In the genomic region with DNA sequence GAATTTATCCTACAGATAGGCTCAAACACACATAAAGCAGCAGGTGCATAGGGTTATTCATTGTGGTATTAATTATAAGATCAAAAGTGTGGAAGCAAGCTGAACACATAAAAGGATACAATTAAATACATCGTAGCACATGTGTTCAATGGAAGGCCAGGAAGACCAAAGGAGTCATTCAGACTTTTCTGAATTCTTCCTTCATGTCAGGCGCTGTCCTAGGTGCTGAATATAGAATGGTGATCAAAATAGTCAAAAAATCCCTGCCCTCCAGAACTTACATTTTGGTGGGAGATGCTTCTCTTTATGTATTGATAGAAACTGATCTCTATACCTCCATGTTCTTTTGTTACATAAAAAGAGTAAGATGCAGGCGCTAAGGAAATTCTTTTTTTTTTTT, we compare ENCODE assay signal across 16 cellular contexts.
DNase-seq lines count a peak whose midpoint lies in the region; ATAC-seq and TF ChIP-seq lines count a peak whose summit lies in the region.
"Had no signal": no experiment of that assay in that cellular context is flagged by ENCODE, and none has a peak within 500 bp of the region (broad histone marks: within the 10 kb centered on the region; RNA-seq: fewer than 3 reads in every experiment).

No MANE protein-coding gene starts in this region.

- no peak overlapping the region for H3K18ac ChIP-seq in neuronal stem cell (ENCODE audit: low read length)

- no peak overlapping the region for H3K9ac ChIP-seq in neuronal stem cell (ENCODE audit: low read depth, low read length, poor library complexity)

- no CpG with 5 or more reads among the region's 3 CpGs for WGBS in neuronal stem cell (ENCODE audit: extremely low coverage in 2 of 2, insufficient read length in 2 of 2, insufficient replicate concordance in 1 of 2), 2 donors
- 29% methylated on average over 3 of the region's 3 CpGs for WGBS in esophagus muscularis mucosa

- H3K4me2 ChIP-seq in neuronal stem cell (ENCODE audit: insufficient read depth, low read length, poor library complexity, severe bottlenecking): no peak overlapping the region

- no peak overlapping the region for H3K4me3 Mint-ChIP-seq in endothelial cell (ENCODE audit: unreplicated experiment)
- H3K4me3 Mint-ChIP-seq: naive B cell had no signal

- H3K36me3 Mint-ChIP-seq in endothelial cell (ENCODE audit: low read depth, unreplicated experiment): no peaks in the 10 kb centered on the region

- no peak overlapping the region for H2BK15ac ChIP-seq in neuronal stem cell (ENCODE audit: low read length)

- intact Hi-C loops in breast epithelium (cut with DNase I; ENCODE audit: low total_unique reads) (no loop called here), esophagus muscularis mucosa (cut with DNase I) (no loop called here)

- no peak overlapping the region for H3K27ac Mint-ChIP-seq in endothelial cell (ENCODE audit: unreplicated experiment)
- H3K27ac Mint-ChIP-seq: naive B cell had no signal

- no peak for TF ChIP-seq EP300 in esophagus muscularis mucosa (IDR thresholded peaks at IDR 0.05)

- TF ChIP-seq POLR2A in breast epithelium (IDR thresholded peaks at IDR 0.05) (no peak), NB4 (IDR thresholded peaks at IDR 0.05; ENCODE audit: extremely low read depth, insufficient read length) (no peak), esophagus muscularis mucosa (IDR thresholded peaks at IDR 0.05; ENCODE audit: low read depth) (no peak)

- no peak overlapping the region for H2AFZ ChIP-seq in neuronal stem cell (ENCODE audit: low read length)

- H3K23ac ChIP-seq in neuronal stem cell (ENCODE audit: low read depth, low read length, poor library complexity): no peak overlapping the region

- no peaks in the 10 kb centered on the region for H3K4me1 Mint-ChIP-seq in endothelial cell (ENCODE audit: unreplicated experiment)
- H3K4me1 Mint-ChIP-seq: naive B cell had no signal

- no peaks in the 10 kb centered on the region for H3K27me3 Mint-ChIP-seq in endothelial cell (ENCODE audit: unreplicated experiment)

- H3K14ac ChIP-seq in neuronal stem cell (ENCODE audit: low read length): no peak overlapping the region

- no peak overlapping the region for H2BK5ac ChIP-seq in neuronal stem cell (ENCODE audit: low read length)

- H3K36me3 ChIP-seq in breast epithelium (no peaks in the 10 kb centered on the region), neuronal stem cell (replicated peaks in 1 of 2; ENCODE audit: control insufficient read depth in 2 of 2, insufficient read depth in 2 of 2, low read length in 2 of 2) (no peaks in the 10 kb centered on the region), esophagus muscularis mucosa (no peaks in the 10 kb centered on the region)
- H3K36me3 ChIP-seq: heart right ventricle, left ventricle myocardium inferior, tibial artery had no signal

- H3K9me3 ChIP-seq in breast epithelium (no peaks in the 10 kb centered on the region), neuronal stem cell (replicated peaks in 1 of 2; ENCODE audit: control insufficient read depth in 2 of 2, insufficient read depth in 1 of 2, low read depth in 1 of 2, low read length in 2 of 2) (no peaks in the 10 kb centered on the region), esophagus muscularis mucosa (no peaks in the 10 kb centered on the region)
- H3K9me3 ChIP-seq: heart right ventricle, tibial artery had no signal

- H4K91ac ChIP-seq in neuronal stem cell (ENCODE audit: low read depth, low read length, poor library complexity): no peak overlapping the region

- DNase-seq in T47D (ENCODE audit: low read depth in 1 of 2, low spot score in 1 of 2) (peak; percentile 29 to 65), breast epithelium (ENCODE audit: low spot score in 2 of 2) (no peak), NB4 (ENCODE audit: low read depth) (peak; percentile 21), endothelial cell (ENCODE audit: low spot score) (peak; percentile 31), neuronal stem cell (ENCODE audit: low spot score) (peak; percentile 51), 8988T (no peak), esophagus muscularis mucosa (ENCODE audit: extremely low spot score) (no peak)
- DNase-seq: activated T-cell treated with anti-CD3 and anti-CD28 coated beads for 4 hours; heart right ventricle; left ventricle myocardium inferior; naive B cell; NCI-H2081; stimulated activated CD4-positive, alpha-beta T cell treated with anti-CD3 and anti-CD28 coated beads, Interleukin-2, amount 100 ng/mL, for 24 hours; stimulated activated CD8-positive, alpha-beta memory T cell treated with anti-CD3 and anti-CD28 coated beads, Interleukin-4, amount 100 ng/mL, for 48 hours; tibial artery had no signal

- H3K27me3 ChIP-seq in breast epithelium: peaks cover 0 to 32% of the 10 kb centered on the region in 2 donors
- H3K27me3 ChIP-seq in neuronal stem cell (ENCODE audit: control insufficient read depth in 3 of 3, insufficient read depth in 3 of 3, low read depth in 1 of 3, low read length in 3 of 3): no peaks in the 10 kb centered on the region
- peaks cover 0 to 51% (median 2%) of the 10 kb centered on the region in 4 donors for H3K27me3 ChIP-seq in esophagus muscularis mucosa

- H3K4me1 ChIP-seq in breast epithelium: no peaks in the 10 kb centered on the region
- H3K4me1 ChIP-seq in neuronal stem cell (ENCODE audit: control insufficient read depth in 2 of 2, insufficient read depth in 1 of 2, low read depth in 1 of 2, low read length in 2 of 2): no peaks in the 10 kb centered on the region
- no peaks in the 10 kb centered on the region for H3K4me1 ChIP-seq in esophagus muscularis mucosa
- H3K4me1 ChIP-seq: heart right ventricle, left ventricle myocardium inferior, tibial artery had no signal

- H3K79me1 ChIP-seq in neuronal stem cell (ENCODE audit: low read depth, low read length): no peaks in the 10 kb centered on the region

- H3K27ac ChIP-seq in breast epithelium (no peak overlapping the region), neuronal stem cell (replicated peaks; ENCODE audit: low read length) (no peak overlapping the region), esophagus muscularis mucosa (replicated peaks in 1 of 4) (no peak overlapping the region)
- H3K27ac ChIP-seq: heart right ventricle, left ventricle myocardium inferior, tibial artery had no signal

- no peak overlapping the region for H3K4ac ChIP-seq in neuronal stem cell (ENCODE audit: low read length)

- H3K4me3 ChIP-seq in breast epithelium (no peak overlapping the region), NB4 (ENCODE audit: low read depth, low read length) (no peak overlapping the region), neuronal stem cell (ENCODE audit: low read length in 2 of 2) (no peak overlapping the region), esophagus muscularis mucosa (no peak overlapping the region)
- H3K4me3 ChIP-seq: heart right ventricle, left ventricle myocardium inferior, tibial artery had no signal

- no peaks in the 10 kb centered on the region for H3K9me3 Mint-ChIP-seq in endothelial cell (ENCODE audit: unreplicated experiment)

- H2BK120ac ChIP-seq in neuronal stem cell (ENCODE audit: low read depth, low read length): no peak overlapping the region

- no peak overlapping the region for H4K8ac ChIP-seq in neuronal stem cell (ENCODE audit: low read depth, low read length)

- TF ChIP-seq CTCF in breast epithelium (IDR thresholded peaks at IDR 0.05): no peak
- no peak for TF ChIP-seq CTCF in NB4 (IDR thresholded peaks at IDR 0.05; ENCODE audit: low read depth, low read length)
- no peak for TF ChIP-seq CTCF in endothelial cell (IDR thresholded peaks at IDR 0.05; ENCODE audit: unreplicated experiment)
- TF ChIP-seq CTCF in esophagus muscularis mucosa (IDR thresholded peaks at IDR 0.05): no peak

- in situ Hi-C loops in T47D (cut with HindIII; ENCODE audit: low pct_unique_long_range_greater_than_20kb, low sequenced_read_pairs): no loop called here

- H2BK12ac ChIP-seq in neuronal stem cell (ENCODE audit: low read length): no peak overlapping the region

- no peak overlapping the region for H2AK5ac ChIP-seq in neuronal stem cell (ENCODE audit: low read depth, low read length)

- ATAC-seq in GM19324 (IDR thresholded peaks at IDR 0.05; ENCODE audit: low FRiP score, unreplicated experiment): no peak
- ATAC-seq: heart right ventricle had no signal

Comparison
In these comparisons a context has a peak if more than half of its experiments do, and no peak if none do; other contexts are left out.
1. DNase-seq: peak in T47D (2 of 2), NB4 (single experiment), endothelial cell (single experiment) and neuronal stem cell (single experiment); none in breast epithelium (0 of 2), 8988T (single experiment) and esophagus muscularis mucosa (single experiment).